8 cellular contexts compared by ENCODE assay signal in the genomic region with DNA sequence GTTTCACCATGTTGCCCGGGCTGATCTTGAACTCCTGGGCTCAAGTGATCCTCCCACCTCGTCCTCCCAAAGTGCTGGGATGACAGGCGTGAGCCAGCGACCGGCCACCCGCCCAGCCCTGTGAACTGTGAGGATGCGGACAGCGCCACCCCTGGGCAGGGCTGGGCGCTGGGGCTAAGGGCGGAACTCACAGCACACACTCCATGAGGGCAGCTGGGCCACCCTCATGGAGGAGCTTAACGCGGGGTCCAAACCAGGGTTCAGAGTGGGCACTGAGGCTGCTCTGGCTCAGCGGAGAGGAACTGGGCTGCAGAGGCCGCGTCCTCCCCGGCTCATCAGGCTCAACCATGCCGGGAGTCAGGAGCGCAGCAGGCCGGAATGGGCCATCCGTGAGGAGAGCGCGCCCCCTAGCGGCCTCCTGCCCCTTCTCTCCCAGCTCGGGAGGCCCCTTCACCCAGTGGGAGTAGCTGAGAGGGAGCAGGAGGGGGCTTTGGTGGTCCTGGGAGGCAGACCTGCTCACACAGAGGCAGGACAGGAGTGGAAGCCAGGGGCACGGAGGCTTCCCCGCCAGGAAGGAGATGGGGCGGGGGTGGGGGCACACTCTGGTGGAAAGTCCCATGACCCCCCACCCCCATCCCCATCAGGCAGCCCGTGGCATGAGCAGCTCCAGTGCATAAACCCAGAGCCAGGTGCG. TPM values are rescaled to one million over a fixed set of nuclear protein-coding genes. Genes with fewer than 3 reads are reported as not detected.
A peak's percentile ranks its signal among the peaks of the same experiment; 100 is the strongest.
DNase-seq lines count a peak whose midpoint lies in the region; ATAC-seq and TF ChIP-seq lines count a peak whose summit lies in the region.

No MANE protein-coding gene starts in this region.

- no peaks in the 10 kb centered on the region for H3K27me3 Mint-ChIP-seq in CD4-positive, alpha-beta T cell
- peaks cover 2% of the 10 kb centered on the region; the same call in 1 of the 2 replicates for H3K27me3 Mint-ChIP-seq in HFFc6 (ENCODE audit: insufficient read depth)
- no peaks in the 10 kb centered on the region for H3K27me3 Mint-ChIP-seq in activated CD4-positive, alpha-beta memory T cell treated with anti-CD3 and anti-CD28 coated beads for 36 hours

- peak in 9 of 10 experiments; percentile 47 to 77 (median 62) for DNase-seq in CD4-positive, alpha-beta T cell
- DNase-seq in HFFc6 (peak; percentile 63), NCI-H748 (lab: John Stamatoyannopoulos, UW; ENCODE audit: unreplicated experiment) (peak; percentile 61), dorsolateral prefrontal cortex (peak; percentile 76 to 92 (median 85)), lung microvascular endothelial cell (ENCODE audit: low read depth in 2 of 2) (peak; percentile 77 to 84)
- DNase-seq in activated CD4-positive, alpha-beta memory T cell treated with anti-CD3 and anti-CD28 coated beads for 36 hours, result peak; percentile 74
- DNase-seq in stimulated activated CD8-positive, alpha-beta memory T cell treated with anti-CD3 and anti-CD28 coated beads, Interleukin-15, amount 100 ng/mL, for 1 hour (ENCODE audit: low read depth), result peak; percentile 33

- POLR2A ChIA-PET in CD4-positive, alpha-beta T cell (lab: Charles Lee), result interaction anchor here (0.6 to 1.7 kb wide), 5 partner anchors 10 to 146 kb away, joined by 3 read pairs; no protein-coding TSS in a partner anchor
- POLR2A ChIA-PET in activated CD4-positive, alpha-beta memory T cell treated with anti-CD3 and anti-CD28 coated beads for 36 hours (lab: Charles Lee), result interaction anchor here (0.8 to 1.7 kb wide), 2 partner anchors 13 to 52 kb away, joined by 5 to 6 read pairs; a partner anchor contains a TSS

- intact Hi-C loops in CD4-positive, alpha-beta T cell (cut with DNase I, micrococcal nuclease), result loop anchor here in 1 of 2 experiments (1.0 to 2.0 kb wide), 3 partner anchors 43 to 420 kb away; no protein-coding TSS in a partner anchor
- intact Hi-C loops in activated CD4-positive, alpha-beta memory T cell treated with anti-CD3 and anti-CD28 coated beads for 36 hours (cut with micrococcal nuclease), result loop anchor here (2.0 kb wide), 1 partner anchor 44 kb away; no protein-coding TSS in a partner anchor
- intact Hi-C loops in dorsolateral prefrontal cortex (cut with DNase I), result loop anchor here (1.0 to 10.0 kb wide), 5 partner anchors 43 to 218 kb away; a partner anchor contains a TSS

- H3K27me3 ChIP-seq in CD4-positive, alpha-beta T cell (ENCODE audit: control insufficient read depth, insufficient read depth, low read length), result no peaks in the 10 kb centered on the region
- no peaks in the 10 kb centered on the region for H3K27me3 ChIP-seq in dorsolateral prefrontal cortex

- peak overlapping the region; percentile 84 for H3K27ac Mint-ChIP-seq in CD4-positive, alpha-beta T cell
- H3K27ac Mint-ChIP-seq in HFFc6, result no peak overlapping the region
- no peak overlapping the region for H3K27ac Mint-ChIP-seq in activated CD4-positive, alpha-beta memory T cell treated with anti-CD3 and anti-CD28 coated beads for 36 hours

- CTCF ChIA-PET in CD4-positive, alpha-beta T cell (lab: Charles Lee), result interaction anchor here (0.6 to 3.7 kb wide), 18 partner anchors 9 to 146 kb away, joined by 3 to 45 read pairs (median 4); a partner anchor contains a TSS
- CTCF ChIA-PET in activated CD4-positive, alpha-beta memory T cell treated with anti-CD3 and anti-CD28 coated beads for 36 hours (lab: Charles Lee), result interaction anchor here (0.8 to 7.7 kb wide), 29 partner anchors 9 to 711 kb away, joined by 3 to 67 read pairs (median 4); a partner anchor contains a TSS

- peak overlapping the region in 24 of 59 donors; percentile 6 to 44 (median 26) for H3K4me3 ChIP-seq in dorsolateral prefrontal cortex

- H3K27ac ChIP-seq in CD4-positive, alpha-beta T cell (ENCODE audit: low read depth, low read length), result no peak overlapping the region
- peak overlapping the region in 32 of 59 donors; percentile 3 to 86 (median 34) for H3K27ac ChIP-seq in dorsolateral prefrontal cortex

- ATAC-seq in CD4-positive, alpha-beta T cell (ENCODE audit: poor library complexity), result peak; percentile 39
- ATAC-seq in HG03139 (IDR thresholded peaks at IDR 0.05; ENCODE audit: unreplicated experiment), result no peak

- H3K9me3 Mint-ChIP-seq in CD4-positive, alpha-beta T cell, result no peaks in the 10 kb centered on the region
- no peaks in the 10 kb centered on the region for H3K9me3 Mint-ChIP-seq in HFFc6
- H3K9me3 Mint-ChIP-seq in activated CD4-positive, alpha-beta memory T cell treated with anti-CD3 and anti-CD28 coated beads for 36 hours, result no peaks in the 10 kb centered on the region

- TF ChIP-seq CTCF in CD4-positive, alpha-beta T cell (IDR thresholded peaks at IDR 0.05), result peak; percentile 77
- TF ChIP-seq CTCF in HFFc6 (IDR thresholded peaks at IDR 0.05) (peak; percentile 98), dorsolateral prefrontal cortex (IDR thresholded peaks at IDR 0.05 in 54 of 56, conservative IDR thresholded peaks at IDR 0.05 in 2 of 56; ENCODE audit: low read depth in 1 of 56, partially characterized antibody in 56 of 56) (peak; percentile 77 to 98 (median 93))

- peaks cover 90% of the 10 kb centered on the region for H3K36me3 Mint-ChIP-seq in CD4-positive, alpha-beta T cell (ENCODE audit: low read depth)
- peaks cover 14% of the 10 kb centered on the region; the same call in 1 of the 2 replicates for H3K36me3 Mint-ChIP-seq in HFFc6 (ENCODE audit: low read depth)
- peaks cover 24% of the 10 kb centered on the region for H3K36me3 Mint-ChIP-seq in activated CD4-positive, alpha-beta memory T cell treated with anti-CD3 and anti-CD28 coated beads for 36 hours

- peaks cover 22% of the 10 kb centered on the region for H3K4me1 Mint-ChIP-seq in CD4-positive, alpha-beta T cell (ENCODE audit: low read depth)
- H3K4me1 Mint-ChIP-seq in HFFc6 (ENCODE audit: low read depth), result 0 out of 2 replicates have a peak, but pooled peaks cover 4% of the 10 kb centered on the region
- no peaks in the 10 kb centered on the region for H3K4me1 Mint-ChIP-seq in activated CD4-positive, alpha-beta memory T cell treated with anti-CD3 and anti-CD28 coated beads for 36 hours (ENCODE audit: low read depth)

- H3K4me3 Mint-ChIP-seq in CD4-positive, alpha-beta T cell, result peak overlapping the region; percentile 20
- H3K4me3 Mint-ChIP-seq in HFFc6, result no peak overlapping the region
- H3K4me3 Mint-ChIP-seq in activated CD4-positive, alpha-beta memory T cell treated with anti-CD3 and anti-CD28 coated beads for 36 hours, result no peak overlapping the region

- H3K9me3 ChIP-seq in CD4-positive, alpha-beta T cell (ENCODE audit: control insufficient read depth, low read length), result no peaks in the 10 kb centered on the region

RNA-seq across cellular contexts. Expression of a gene that starts 13.8 kb away (rescaled TPM):
- 100 to 1,000 TPM; 801 to 805 TPM for total RNA-seq in CD4-positive, alpha-beta T cell
- total RNA-seq in HFFc6 (2021; fragmentation: NEBNext Ultra II Directional; extraction: Animal tissue kit (Norgen Biotek cat#: 25700)), result 10 to 100 TPM; 12.1 to 20.9 (median 17.2) TPM
- 100 to 1,000 TPM in 1 of 2 experiments, 10 to 100 TPM in 1; 90.4 to 101 TPM for total RNA-seq in activated CD4-positive, alpha-beta memory T cell treated with anti-CD3 and anti-CD28 coated beads for 36 hours
- 100 to 1,000 TPM in 1 of 120 experiments, 10 to 100 TPM in 119; 38.4 to 111 (median 63.7) TPM for total RNA-seq in dorsolateral prefrontal cortex
- 23.8 and 34.9 TPM in 2 replicates for total RNA-seq in lung microvascular endothelial cell

RNA-seq across cellular contexts. Expression of a gene that starts 23.1 kb away (rescaled TPM):
- total RNA-seq in CD4-positive, alpha-beta T cell, result 10 to 100 TPM; 17.2 to 18.8 TPM
- total RNA-seq in HFFc6 (2021; fragmentation: NEBNext Ultra II Directional; extraction: Animal tissue kit (Norgen Biotek cat#: 25700)), result 10 to 100 TPM; 40.8 to 54.4 (median 45.1) TPM
- total RNA-seq in activated CD4-positive, alpha-beta memory T cell treated with anti-CD3 and anti-CD28 coated beads for 36 hours, result 10 to 100 TPM; 74.6 to 75.0 TPM
- total RNA-seq in dorsolateral prefrontal cortex, result 10 to 100 TPM; 38.3 to 66.6 (median 53.2) TPM
- total RNA-seq in lung microvascular endothelial cell, result 26.8 and 37.9 TPM in 2 replicates

RNA-seq across cellular contexts. Expression of a gene that starts 30.9 kb away (rescaled TPM):
- under 1 TPM; 0.70 to 0.77 TPM for total RNA-seq in CD4-positive, alpha-beta T cell
- 100 to 1,000 TPM in 4 of 6 experiments, 10 to 100 TPM in 2; 92.0 to 131 (median 103) TPM for total RNA-seq in HFFc6 (2021; fragmentation: NEBNext Ultra II Directional; extraction: Animal tissue kit (Norgen Biotek cat#: 25700))
- total RNA-seq in activated CD4-positive, alpha-beta memory T cell treated with anti-CD3 and anti-CD28 coated beads for 36 hours, result under 1 TPM in 1 of 2 experiments, not detected in 1; 0.07 TPM
- total RNA-seq in dorsolateral prefrontal cortex (10 to 100 TPM in 84 of 120 experiments, 1 to 10 TPM in 36; 3.9 to 49.4 (median 12.1) TPM), lung microvascular endothelial cell (0.44 and 1.6 TPM in 2 replicates)

RNA-seq across cellular contexts. Expression of a gene that starts 51.5 kb away (rescaled TPM):
- 10 to 100 TPM; 24.9 to 26.8 TPM for total RNA-seq in CD4-positive, alpha-beta T cell
- total RNA-seq in HFFc6 (2021; fragmentation: NEBNext Ultra II Directional; extraction: Animal tissue kit (Norgen Biotek cat#: 25700)), result 10 to 100 TPM; 44.9 to 50.8 (median 46.1) TPM
- 10 to 100 TPM; 52.8 to 63.4 TPM for total RNA-seq in activated CD4-positive, alpha-beta memory T cell treated with anti-CD3 and anti-CD28 coated beads for 36 hours
- 10 to 100 TPM; 31.5 to 61.9 (median 44.6) TPM for total RNA-seq in dorsolateral prefrontal cortex
- total RNA-seq in lung microvascular endothelial cell, result 16.3 and 21.0 TPM in 2 replicates

Comparison
In these comparisons a context has a peak if more than half of its experiments do, and no peak if none do; other contexts are left out.
1. DNase-seq: peak in every context shown above with its lines; median percentile 85 in dorsolateral prefrontal cortex; 80 in lung microvascular endothelial cell; 74 in activated CD4-positive, alpha-beta memory T cell treated with anti-CD3 and anti-CD28 coated beads for 36 hours; 63 in HFFc6; 62 in CD4-positive, alpha-beta T cell; 61 in NCI-H748; 33 in stimulated activated CD8-positive, alpha-beta memory T cell treated with anti-CD3 and anti-CD28 coated beads, Interleukin-15, amount 100 ng/mL, for 1 hour.
2. RNA of a gene that starts 13.8 kb away (total RNA-seq): 801 to 805 TPM in CD4-positive, alpha-beta T cell; 90.4 to 101 TPM in activated CD4-positive, alpha-beta memory T cell treated with anti-CD3 and anti-CD28 coated beads for 36 hours, 38.4 to 111 TPM in dorsolateral prefrontal cortex, 23.8 to 34.9 TPM in lung microvascular endothelial cell and 12.1 to 20.9 TPM in HFFc6; every median in the first group is over 4 times any median in the second.
3. Peak in every context shown above with its lines, with median percentiles within 50 percentile points of each other: CTCF ChIP-seq.